ENCODE assay signal across 9 cellular contexts in the genomic region with DNA sequence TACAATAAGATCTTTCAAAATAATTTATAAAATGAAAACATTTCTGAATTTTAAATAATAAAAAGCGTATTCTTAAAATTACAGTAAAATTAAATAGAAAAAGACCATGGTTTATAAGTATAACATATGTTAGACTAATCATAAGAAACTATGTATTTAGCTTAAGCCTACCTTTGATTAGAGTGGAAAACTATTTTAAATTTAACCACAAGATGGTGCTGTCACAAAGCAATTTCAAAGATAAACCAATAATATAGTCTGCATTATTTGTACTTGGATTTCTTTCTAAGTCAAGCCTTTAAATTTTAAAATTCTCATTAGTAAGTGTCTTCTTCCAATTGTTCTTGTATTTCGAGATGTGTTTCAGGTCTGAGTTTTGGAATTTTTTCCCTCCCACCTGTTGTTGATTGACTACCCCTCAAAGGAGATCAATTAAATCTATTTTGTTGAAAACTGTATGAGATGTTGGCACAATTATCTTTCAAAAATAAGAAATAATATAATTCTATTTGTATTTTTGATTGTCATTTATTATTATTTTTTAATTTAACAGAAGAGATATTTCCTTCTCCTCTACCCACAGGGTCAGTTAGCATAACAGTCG.
A peak's percentile ranks its signal among the peaks of the same experiment; 100 is the strongest.
DNase-seq lines count a peak whose midpoint lies in the region; ATAC-seq, FAIRE-seq and TF ChIP-seq lines count a peak whose summit lies in the region.
"Had no signal": no experiment of that assay in that cellular context is flagged by ENCODE, and none has a peak within 500 bp of the region (broad histone marks: within the 10 kb centered on the region; RNA-seq: fewer than 3 reads in every experiment).

No MANE protein-coding gene starts in this region.

- H3K4me3 ChIP-seq in AG04450 (ENCODE audit: low read depth, low read length) (no peak overlapping the region), SK-N-MC (no peak overlapping the region), tibial nerve (no peak overlapping the region)

- H3K27ac Mint-ChIP-seq in activated T-helper 1 cell treated with anti-CD3 and anti-CD28 coated beads, Interleukin-12 subunit alpha, Interleukin-12 subunit beta, Interleukin-2, Interleukin-4 antibody, amounts not matched to agents 30 ng/mL and 10 ng/mL and 1 ng/mL, durations not matched to agents 14 hours and 24 hours and 36 hours = no peak overlapping the region

- peak; percentile 65 for TF ChIP-seq RAD21 in Ishikawa (IDR thresholded peaks at IDR 0.05; ENCODE audit: low read depth)

- DNase-seq in AG04450 (ENCODE audit: low read depth, low spot score) (peak; percentile 15), SK-N-MC (ENCODE audit: low read depth, low spot score) (peak; percentile 62), frontal cortex (ENCODE audit: low spot score in 2 of 2) (peak in 1 of 2 donors; percentile 6), tibial nerve (ENCODE audit: low spot score in 2 of 2) (no peak), GDM1 (lab: John Stamatoyannopoulos, UW) (no peak)
- no peak for DNase-seq in activated T-helper 1 cell treated with anti-CD3 and anti-CD28 coated beads, Interleukin-12 subunit alpha, Interleukin-12 subunit beta, Interleukin-2, Interleukin-4 antibody, amounts not matched to agents 30 ng/mL and 10 ng/mL and 1 ng/mL, durations not matched to agents 14 hours and 24 hours and 36 hours (ENCODE audit: low spot score)

- H3K36me3 ChIP-seq in SK-N-MC (ENCODE audit: insufficient read depth, low read length) = no peaks in the 10 kb centered on the region
- H3K36me3 ChIP-seq in tibial nerve = no peaks in the 10 kb centered on the region

- TF ChIP-seq POLR2A in tibial nerve (IDR thresholded peaks at IDR 0.05) = no peak

- WGBS in tibial nerve, 2 donors = 49 to 55% methylated on average over 3 of the region's 3 CpGs

- CTCF ChIA-PET in AG04450 (lab: Charles Lee) = interaction anchor here (0.7 to 5.2 kb wide), 23 partner anchors 8 to 749 kb away, joined by 3 to 252 read pairs (median 5); no protein-coding TSS in a partner anchor

- H3K36me3 Mint-ChIP-seq in activated T-helper 1 cell treated with anti-CD3 and anti-CD28 coated beads, Interleukin-12 subunit alpha, Interleukin-12 subunit beta, Interleukin-2, Interleukin-4 antibody, amounts not matched to agents 30 ng/mL and 10 ng/mL and 1 ng/mL, durations not matched to agents 14 hours and 24 hours and 36 hours (ENCODE audit: low read depth) = no peaks in the 10 kb centered on the region

- no peaks in the 10 kb centered on the region for H3K9me3 Mint-ChIP-seq in activated T-helper 1 cell treated with anti-CD3 and anti-CD28 coated beads, Interleukin-12 subunit alpha, Interleukin-12 subunit beta, Interleukin-2, Interleukin-4 antibody, amounts not matched to agents 30 ng/mL and 10 ng/mL and 1 ng/mL, durations not matched to agents 14 hours and 24 hours and 36 hours

- POLR2A ChIA-PET in AG04450 (lab: Yijun Ruan, JAX) = no interaction called here

- H3K27ac ChIP-seq in AG04450 (ENCODE audit: low read depth, low read length) = no peak overlapping the region
- H3K27ac ChIP-seq in SK-N-MC = no peak overlapping the region
- H3K27ac ChIP-seq in tibial nerve = no peak overlapping the region
- H3K27ac ChIP-seq: epithelial cell of prostate had no signal

- TF ChIP-seq EP300 in Ishikawa (IDR thresholded peaks at IDR 0.05; ENCODE audit: borderline replicate concordance) (no peak), tibial nerve (IDR thresholded peaks at IDR 0.05) (no peak)

- peak; percentile 53 for ATAC-seq in GM18498 (IDR thresholded peaks at IDR 0.05; ENCODE audit: unreplicated experiment)

- no peaks in the 10 kb centered on the region for H3K4me1 Mint-ChIP-seq in activated T-helper 1 cell treated with anti-CD3 and anti-CD28 coated beads, Interleukin-12 subunit alpha, Interleukin-12 subunit beta, Interleukin-2, Interleukin-4 antibody, amounts not matched to agents 30 ng/mL and 10 ng/mL and 1 ng/mL, durations not matched to agents 14 hours and 24 hours and 36 hours (ENCODE audit: low read depth)

- H3K27me3 ChIP-seq in AG04450 (ENCODE audit: control insufficient read depth, insufficient read depth, low read length) (no peaks in the 10 kb centered on the region), tibial nerve (no peaks in the 10 kb centered on the region)

- no peak overlapping the region for H3K9ac ChIP-seq in SK-N-MC (ENCODE audit: insufficient read length)

- H3K27me3 Mint-ChIP-seq in activated T-helper 1 cell treated with anti-CD3 and anti-CD28 coated beads, Interleukin-12 subunit alpha, Interleukin-12 subunit beta, Interleukin-2, Interleukin-4 antibody, amounts not matched to agents 30 ng/mL and 10 ng/mL and 1 ng/mL, durations not matched to agents 14 hours and 24 hours and 36 hours (ENCODE audit: insufficient read depth) = no peaks in the 10 kb centered on the region

- intact Hi-C loops in activated T-helper 1 cell treated with anti-CD3 and anti-CD28 coated beads, Interleukin-12 subunit alpha, Interleukin-12 subunit beta, Interleukin-2, Interleukin-4 antibody, amounts not matched to agents 30 ng/mL and 10 ng/mL and 1 ng/mL, durations not matched to agents 14 hours and 24 hours and 36 hours (cut with micrococcal nuclease) = loop anchor here (1.0 kb wide), 1 partner anchor 513 kb away; no protein-coding TSS in a partner anchor

- H3K4me1 ChIP-seq in tibial nerve = no peaks in the 10 kb centered on the region

- H3K4me3 Mint-ChIP-seq in activated T-helper 1 cell treated with anti-CD3 and anti-CD28 coated beads, Interleukin-12 subunit alpha, Interleukin-12 subunit beta, Interleukin-2, Interleukin-4 antibody, amounts not matched to agents 30 ng/mL and 10 ng/mL and 1 ng/mL, durations not matched to agents 14 hours and 24 hours and 36 hours = no peak overlapping the region

- H3K9me3 ChIP-seq in AG04450 (ENCODE audit: control insufficient read depth, insufficient read depth, low read length) = no peaks in the 10 kb centered on the region
- no peaks in the 10 kb centered on the region for H3K9me3 ChIP-seq in SK-N-MC (ENCODE audit: low read depth, low read length)
- H3K9me3 ChIP-seq in tibial nerve = no peaks in the 10 kb centered on the region

- peak; percentile 90 for FAIRE-seq in frontal cortex (lab: Jason Lieb, UNC)

- TF ChIP-seq CTCF in AG04450 (IDR thresholded peaks at IDR 0.05; ENCODE audit: low read depth, low read length) (peak; percentile 50), tibial nerve (IDR thresholded peaks at IDR 0.05) (peak; percentile 21 to 48 (median 44))

TF ChIP-seq in Ishikawa, 13 proteins besides CTCF, POLR2A, EP300 and RAD21:
- no peak for TF ChIP-seq CREB1 (IDR thresholded peaks at IDR 0.05; ENCODE audit: low read depth)
- TF ChIP-seq, protein P1, sequence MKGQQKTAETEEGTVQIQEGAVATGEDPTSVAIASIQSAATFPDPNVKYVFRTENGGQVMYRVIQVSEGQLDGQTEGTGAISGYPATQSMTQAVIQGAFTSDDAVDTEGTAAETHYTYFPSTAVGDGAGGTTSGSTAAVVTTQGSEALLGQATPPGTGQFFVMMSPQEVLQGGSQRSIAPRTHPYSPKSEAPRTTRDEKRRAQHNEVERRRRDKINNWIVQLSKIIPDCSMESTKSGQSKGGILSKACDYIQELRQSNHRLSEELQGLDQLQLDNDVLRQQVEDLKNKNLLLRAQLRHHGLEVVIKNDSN (IDR thresholded peaks at IDR 0.05) = no peak
- TF ChIP-seq EGR1 (IDR thresholded peaks at IDR 0.05) = no peak
- TF ChIP-seq YY1 (IDR thresholded peaks at IDR 0.05; ENCODE audit: low read depth) = no peak
- no peak for TF ChIP-seq TAF1 (IDR thresholded peaks at IDR 0.05; ENCODE audit: low read depth)

Comparison
In these comparisons a context has a peak if more than half of its experiments do, and no peak if none do; other contexts are left out.
1. DNase-seq: peak in AG04450 (single experiment) and SK-N-MC (single experiment); none in tibial nerve (0 of 2), GDM1 (single experiment) and activated T-helper 1 cell treated with anti-CD3 and anti-CD28 coated beads, Interleukin-12 subunit alpha, Interleukin-12 subunit beta, Interleukin-2, Interleukin-4 antibody, amounts not matched to agents 30 ng/mL and 10 ng/mL and 1 ng/mL, durations not matched to agents 14 hours and 24 hours and 36 hours (single experiment).